Comparison of ENCODE assay signal across 29 cellular contexts in the genomic region with DNA sequence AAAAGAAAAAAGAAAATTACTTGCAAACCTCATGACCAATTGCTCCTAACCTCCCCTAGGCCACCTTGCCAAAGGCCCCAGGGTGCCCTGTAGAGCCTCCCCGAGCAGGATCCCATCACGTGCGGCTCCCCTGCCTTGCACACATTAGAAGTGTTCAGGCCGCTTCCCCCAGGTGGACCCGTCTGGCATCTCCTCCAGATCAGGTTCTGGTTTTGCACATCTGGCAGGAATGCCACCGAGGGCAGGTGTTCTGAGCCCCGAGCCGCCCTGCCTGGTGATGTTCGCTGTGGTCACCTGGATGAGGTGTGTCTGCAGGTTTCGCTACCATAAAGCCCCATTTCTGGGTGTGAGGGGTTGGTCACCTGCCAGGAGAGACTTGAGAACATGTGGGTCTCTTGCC.
"Had no signal": no experiment of that assay in that cellular context is flagged by ENCODE, and none has a peak within 500 bp of the region (broad histone marks: within the 10 kb centered on the region; RNA-seq: fewer than 3 reads in every experiment).

No MANE protein-coding gene starts in this region.

- H3K27me3 ChIP-seq: ascending aorta, cardiac muscle cell had no signal

- DNase-seq: activated CD4-positive, alpha-beta memory T cell treated with anti-CD3 and anti-CD28 coated beads, Interleukin-2, amount 10 ng/mL, durations not matched to agents 7 days and 5 days; activated CD4-positive, alpha-beta T cell treated with anti-CD3 and anti-CD28 coated beads for 1 hour; activated CD4-positive, alpha-beta T cell treated with anti-CD3 and anti-CD28 coated beads for 36 hours; activated CD4-positive, alpha-beta T cell treated with anti-CD3 and anti-CD28 coated beads for 48 hours; activated CD4-positive, alpha-beta T cell treated with anti-CD3 and anti-CD28 coated beads, Interleukin-2, amount 10 ng/mL, durations not matched to agents 7 days and 5 days; activated CD4-positive, alpha-beta T cell treated with anti-CD3 and anti-CD28 coated beads, Interleukin-2, amount 50 U/mL, for 48 hours; activated CD4-positive, CD25-positive, alpha-beta regulatory T cell; activated CD8-positive, alpha-beta memory T cell treated with anti-CD3 and anti-CD28 coated beads for 24 hours; activated CD8-positive, alpha-beta memory T cell treated with anti-CD3 and anti-CD28 coated beads, Interleukin-2, amount 10 ng/mL, durations not matched to agents 7 days and 5 days; activated CD8-positive, alpha-beta memory T cell treated with anti-CD3 and anti-CD28 coated beads, Interleukin-2, amount 50 U/mL, for 48 hours; activated CD8-positive, alpha-beta T cell treated with anti-CD3 and anti-CD28 coated beads, Interleukin-2, amount 10 ng/mL, durations not matched to agents 7 days and 5 days; activated effector memory CD4-positive, alpha-beta T cell treated with Interleukin-2 at 50 U/mL for 16 hours; activated gamma-delta T cell; activated naive CD4-positive, alpha-beta T cell treated with anti-CD3 and anti-CD28 coated beads, Interleukin-2, amount 10 ng/mL, durations not matched to agents 7 days and 5 days; activated naive CD4-positive, alpha-beta T cell treated with Interleukin-2 at 50 U/mL for 16 hours; activated naive CD8-positive, alpha-beta T cell treated with anti-CD3 and anti-CD28 coated beads, Interleukin-2, amount 10 ng/mL, durations not matched to agents 7 days and 5 days; activated naive CD8-positive, alpha-beta T cell treated with anti-CD3 and anti-CD28 coated beads, Interleukin-2, amount 50 U/mL, for 24 hours; activated T-cell treated with anti-CD3 and anti-CD28 coated beads, Interleukin-2, amount 50 U/mL, for 24 hours; activated T-cell treated with anti-CD3 and anti-CD28 coated beads, Interleukin-2, amount 50 U/mL, for 48 hours; amygdala; anterior cingulate cortex; caudate nucleus; cerebellar nuclear complex; T-helper 2 cell; T-helper 9 cell had no signal

- H3K36me3 ChIP-seq: ascending aorta, cardiac muscle cell had no signal

- H3K4me3 ChIP-seq: ascending aorta, cardiac muscle cell had no signal

- ATAC-seq: activated CD4-positive, alpha-beta T cell treated with anti-CD3 and anti-CD28 coated beads for 36 hours; activated CD4-positive, CD25-positive, alpha-beta regulatory T cell treated with anti-CD3 and anti-CD28 coated beads, Interleukin-2, amount 50 U/mL, for 24 hours; activated CD8-positive, alpha-beta memory T cell treated with anti-CD3 and anti-CD28 coated beads, Interleukin-2, amount 10 ng/mL, durations not matched to agents 7 days and 5 days; activated CD8-positive, alpha-beta T cell treated with anti-CD3 and anti-CD28 coated beads, Interleukin-2, amount 10 ng/mL, durations not matched to agents 7 days and 5 days; activated naive CD8-positive, alpha-beta T cell treated with anti-CD3 and anti-CD28 coated beads, Interleukin-2, amount 50 U/mL, for 24 hours had no signal

- H3K27ac ChIP-seq: ascending aorta, cardiac muscle cell, VCaP had no signal

- H3K9me3 ChIP-seq: ascending aorta had no signal

- H3K4me1 ChIP-seq: ascending aorta had no signal
